In the genomic region with DNA sequence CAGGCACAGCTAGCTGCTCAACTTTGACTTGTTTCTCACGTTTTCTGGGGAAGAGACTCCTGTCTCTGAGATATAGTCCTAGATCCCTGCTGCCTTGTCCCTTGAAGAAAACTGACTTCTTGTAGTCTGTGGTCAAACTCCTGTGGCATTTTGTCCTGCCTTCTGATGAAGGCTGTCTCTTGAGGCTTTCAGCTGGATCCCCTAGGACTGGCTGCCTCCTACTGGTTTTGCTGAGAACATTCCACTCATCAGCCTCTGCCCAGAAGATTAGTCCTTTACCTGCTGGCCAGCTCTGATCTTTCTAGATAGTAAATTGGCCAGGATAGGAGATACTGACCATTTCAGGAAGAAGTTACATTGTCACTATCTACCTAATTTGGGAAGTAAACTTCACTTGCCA, we compare ENCODE assay signal across 9 cellular contexts.
DNase-seq lines count a peak whose midpoint lies in the region; ATAC-seq and TF ChIP-seq lines count a peak whose summit lies in the region.
"Had no signal": no experiment of that assay in that cellular context is flagged by ENCODE, and none has a peak within 500 bp of the region (broad histone marks: within the 10 kb centered on the region; RNA-seq: fewer than 3 reads in every experiment).

No MANE protein-coding gene starts in this region.

- H3K36me3 ChIP-seq in NT2/D1 (ENCODE audit: insufficient read depth, insufficient read length, low read length), result no peaks in the 10 kb centered on the region
- no peaks in the 10 kb centered on the region for H3K36me3 ChIP-seq in iPS DF 6.9 (ENCODE audit: control insufficient read depth, insufficient read depth, low read length)

- H3K27me3 ChIP-seq in NT2/D1 (ENCODE audit: insufficient read depth, insufficient read length) (no peaks in the 10 kb centered on the region), iPS DF 6.9 (ENCODE audit: control insufficient read depth, insufficient read depth, low read length) (no peaks in the 10 kb centered on the region)

- peak; percentile 75 for ATAC-seq in GM21576 (IDR thresholded peaks at IDR 0.05; ENCODE audit: unreplicated experiment)

- no peaks in the 10 kb centered on the region for H3K9me3 ChIP-seq in NT2/D1 (ENCODE audit: insufficient read depth, low read length)
- no peaks in the 10 kb centered on the region for H3K9me3 ChIP-seq in iPS DF 6.9 (ENCODE audit: control insufficient read depth, insufficient read depth, low read length)

- H3K4me3 ChIP-seq in NT2/D1 (ENCODE audit: insufficient read length, low read depth), result no peak overlapping the region
- H3K4me3 ChIP-seq in iPS DF 6.9 (ENCODE audit: low read length), result no peak overlapping the region

- H3K9ac ChIP-seq in NT2/D1 (ENCODE audit: insufficient read length, low read depth), result no peak overlapping the region

- H3K4me1 ChIP-seq in NT2/D1 (ENCODE audit: insufficient read depth, insufficient read length) (no peaks in the 10 kb centered on the region), iPS DF 6.9 (ENCODE audit: control insufficient read depth, insufficient read depth, low read length) (no peaks in the 10 kb centered on the region)

- TF ChIP-seq CTCF in GM12872 (IDR thresholded peaks at IDR 0.05; ENCODE audit: insufficient read depth, low read depth, low read length), result peak; percentile 77

- no peak overlapping the region for H3K27ac ChIP-seq in iPS DF 6.9 (ENCODE audit: low read length)
- no peak overlapping the region for H3K27ac ChIP-seq in caudate nucleus (ENCODE audit: low read depth, low read length)
- H3K27ac ChIP-seq: epithelial cell of prostate had no signal

- DNase-seq in NT2/D1 (ENCODE audit: low read depth, low spot score) (peak; percentile 15), iPS DF 6.9 (ENCODE audit: low read depth, low spot score) (peak; percentile 41), caudate nucleus (lab: John Stamatoyannopoulos, UW) (no peak), NCI-H345 (lab: John Stamatoyannopoulos, UW) (no peak), GOT3 (lab: John Stamatoyannopoulos, UW) (no peak), middle frontal gyrus (ENCODE audit: extremely low spot score, low spot score) (no peak)

- WGBS in iPS DF 6.9 (ENCODE audit: insufficient coverage, insufficient read length), result no CpG with 5 or more reads among the region's 1 CpG

Comparison
In these comparisons a context has a peak if more than half of its experiments do, and no peak if none do; other contexts are left out.
1. DNase-seq: peak in NT2/D1 (single experiment) and iPS DF 6.9 (single experiment); none in caudate nucleus (0 of 61), NCI-H345 (single experiment), GOT3 (single experiment) and middle frontal gyrus (single experiment).